ENCODE assay signal across 1 cellular context in the genomic region with DNA sequence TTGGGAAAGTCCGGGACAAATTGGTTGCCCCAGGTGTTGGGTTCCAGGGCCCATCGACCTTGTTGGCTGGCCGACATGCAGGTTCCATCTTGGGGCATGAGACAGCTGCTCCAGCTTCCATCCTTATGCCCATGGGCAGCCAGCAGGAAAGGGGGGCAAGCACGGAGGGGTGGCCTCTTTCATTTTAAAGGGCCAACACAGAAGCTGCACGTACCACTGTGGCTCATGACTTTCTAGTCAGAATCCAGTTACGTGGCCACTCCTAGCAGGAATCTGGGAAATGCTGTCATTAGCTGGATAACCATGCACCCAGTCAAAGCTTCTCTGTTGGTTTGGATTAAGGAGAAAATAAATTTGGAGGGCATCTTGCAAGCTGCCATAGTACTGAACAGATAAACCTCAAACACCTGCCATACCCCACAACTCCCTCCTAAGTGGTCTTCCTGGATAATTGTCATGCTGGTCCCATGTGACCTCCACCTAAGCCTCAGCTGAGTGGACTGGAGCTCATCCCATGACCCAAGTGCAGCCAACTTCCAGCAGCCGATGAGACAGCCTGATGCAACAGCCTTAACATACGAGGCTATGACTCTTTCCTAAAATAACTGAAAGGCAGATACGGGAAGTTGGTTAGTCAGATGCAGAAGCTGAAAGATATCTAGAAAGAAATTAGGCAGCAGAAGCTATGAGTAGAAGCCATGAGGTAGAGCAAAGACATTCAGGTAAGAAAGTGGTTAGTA.
TF ChIP-seq lines count a peak whose summit lies in the region.

No MANE protein-coding gene starts in this region.

TF ChIP-seq in HepG2, 621 proteins besides CTCF, POLR2A, EP300 and RAD21 (continued from another document):
- TF ChIP-seq RBM22 (optimal IDR thresholded peaks at IDR 0.05; ENCODE audit: low read length): no peak
- TF ChIP-seq, protein P1, sequence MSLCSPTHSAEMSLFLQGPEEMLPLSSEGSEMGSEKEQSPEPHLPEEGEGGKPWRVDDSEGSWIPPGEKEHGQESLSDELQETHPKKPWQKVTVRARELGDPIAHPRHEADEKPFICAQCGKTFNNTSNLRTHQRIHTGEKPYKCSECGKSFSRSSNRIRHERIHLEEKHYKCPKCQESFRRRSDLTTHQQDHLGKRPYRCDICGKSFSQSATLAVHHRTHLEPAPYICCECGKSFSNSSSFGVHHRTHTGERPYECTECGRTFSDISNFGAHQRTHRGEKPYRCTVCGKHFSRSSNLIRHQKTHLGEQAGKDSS (CRISPR knock-in tag; IDR thresholded peaks at IDR 0.05; ENCODE audit: borderline replicate concordance, low read depth): no peak
- no peak for TF ChIP-seq NR1H2 (CRISPR knock-in tag; IDR thresholded peaks at IDR 0.05; ENCODE audit: borderline replicate concordance, low read depth)
- no peak for TF ChIP-seq PAF1 (CRISPR knock-in tag; IDR thresholded peaks at IDR 0.05)
- TF ChIP-seq ZNF747 (CRISPR knock-in tag; IDR thresholded peaks at IDR 0.05; ENCODE audit: borderline replicate concordance): no peak
- TF ChIP-seq SOX6 (IDR thresholded peaks at IDR 0.05): no peak
- no peak for TF ChIP-seq SOX6 (CRISPR knock-in tag; IDR thresholded peaks at IDR 0.05)
